ENCODE assay signal across 8 cellular contexts in genomic region chr10:122139627-122140151, GRCh38.
DNase-seq lines count a peak whose midpoint lies in the region; ATAC-seq and TF ChIP-seq lines count a peak whose summit lies in the region.

No MANE protein-coding gene starts in this region.

- no peak overlapping the region for H2BK120ac ChIP-seq in mesendoderm (ENCODE audit: low read depth, low read length)

- no peaks in the 10 kb centered on the region for H3K79me2 ChIP-seq in mesendoderm (ENCODE audit: control insufficient read depth, insufficient read depth, low read length)

- DNase-seq in NCI-H82 treated with DMSO at 0.1 percent for 48 hours (lab: John Stamatoyannopoulos, UW; ENCODE audit: unreplicated experiment) (peak; percentile 74), mesendoderm (peak; percentile 82), thyroid gland (no peak), DMS114 treated with DMSO at 0.1 percent for 48 hours (lab: John Stamatoyannopoulos, UW; ENCODE audit: unreplicated experiment) (no peak), NOMO-1 treated with DMSO at 0.1 percent for 48 hours (lab: John Stamatoyannopoulos, UW; ENCODE audit: unreplicated experiment) (no peak)

- no peak overlapping the region for H3K4ac ChIP-seq in mesendoderm (ENCODE audit: low read depth, low read length)

- no peak overlapping the region for H4K8ac ChIP-seq in mesendoderm (ENCODE audit: low read depth, low read length)

- H3K27me3 ChIP-seq in esophagus (ENCODE audit: control insufficient read depth in 1 of 2, insufficient read depth in 2 of 2, low read length in 2 of 2), result no peaks in the 10 kb centered on the region
- no peaks in the 10 kb centered on the region for H3K27me3 ChIP-seq in mesendoderm (ENCODE audit: insufficient read depth, low read length, poor library complexity)
- no peaks in the 10 kb centered on the region for H3K27me3 ChIP-seq in thyroid gland

- H3K27ac ChIP-seq in esophagus (ENCODE audit: low read depth in 2 of 2, low read length in 1 of 2), result peak overlapping the region; percentile 55 to 74
- no peak overlapping the region for H3K27ac ChIP-seq in mesendoderm (ENCODE audit: low read depth, low read length)
- peak overlapping the region; percentile 86 to 97 (median 97) for H3K27ac ChIP-seq in thyroid gland

- TF ChIP-seq POLR2A in thyroid gland (IDR thresholded peaks at IDR 0.05), result no peak

- no peak overlapping the region for H2BK15ac ChIP-seq in mesendoderm (replicated peaks; ENCODE audit: low read depth)

- TF ChIP-seq CTCF in thyroid gland (IDR thresholded peaks at IDR 0.05), result no peak

- H3K36me3 ChIP-seq in esophagus (ENCODE audit: control insufficient read depth in 2 of 2, insufficient read depth in 2 of 2, low read length in 1 of 2) (peaks cover 0 to 12% of the 10 kb centered on the region in 2 donors), mesendoderm (ENCODE audit: control insufficient read depth, insufficient read depth, low read length) (no peaks in the 10 kb centered on the region), thyroid gland (peaks cover 0 to 3% of the 10 kb centered on the region in 2 donors)

- peaks cover 19 to 28% of the 10 kb centered on the region in 2 donors for H3K4me1 ChIP-seq in esophagus (ENCODE audit: control insufficient read depth in 2 of 2, insufficient read depth in 2 of 2, low read length in 1 of 2)
- no peaks in the 10 kb centered on the region for H3K4me1 ChIP-seq in mesendoderm (ENCODE audit: control insufficient read depth, low read depth, low read length)
- H3K4me1 ChIP-seq in thyroid gland, result peaks cover 52 to 74% of the 10 kb centered on the region in 2 donors

- intact Hi-C loops in thyroid gland (cut with DNase I), result no loop called here

- 64 to 75% methylated on average over 10 of the region's 10 CpGs for WGBS in esophagus, 2 donors
- WGBS in mesendoderm (ENCODE audit: extremely low coverage, insufficient coverage, low lambda C conversion rate), result no CpG with 5 or more reads among the region's 10 CpGs
- 73 to 79% methylated on average over 7 to 10 of the region's 10 CpGs for WGBS in thyroid gland, 2 donors

- H2BK5ac ChIP-seq in mesendoderm (ENCODE audit: low read length), result no peak overlapping the region

- H3K4me3 ChIP-seq in esophagus (ENCODE audit: low read depth in 1 of 2, low read length in 2 of 2) (no peak overlapping the region), mesendoderm (ENCODE audit: low read length) (no peak overlapping the region), thyroid gland (replicated peaks in 1 of 3) (no peak overlapping the region)

- H3K79me1 ChIP-seq in mesendoderm (ENCODE audit: low read length), result peaks cover 7% of the 10 kb centered on the region

- no peaks in the 10 kb centered on the region for H3K9me3 ChIP-seq in esophagus (ENCODE audit: control insufficient read depth in 2 of 2, insufficient read depth in 1 of 2, low read depth in 1 of 2, low read length in 1 of 2)
- H3K9me3 ChIP-seq in thyroid gland, result no peaks in the 10 kb centered on the region

- ATAC-seq in GM18909 (IDR thresholded peaks at IDR 0.05; ENCODE audit: poor library complexity, unreplicated experiment) (no peak), HG03108 (IDR thresholded peaks at IDR 0.05; ENCODE audit: unreplicated experiment) (no peak)

- no peak overlapping the region for H3K9ac ChIP-seq in mesendoderm (ENCODE audit: low read length)

- no peak overlapping the region for H3K18ac ChIP-seq in mesendoderm (ENCODE audit: low read length)

- no peak overlapping the region for H3K23ac ChIP-seq in mesendoderm (ENCODE audit: low read length)

- H4K5ac ChIP-seq in mesendoderm (ENCODE audit: low read length), result no peak overlapping the region

- no peak overlapping the region for H3K4me2 ChIP-seq in mesendoderm (ENCODE audit: low read length)

- no peak overlapping the region for H3K56ac ChIP-seq in mesendoderm (ENCODE audit: low read length)

- no peak overlapping the region for H2AK5ac ChIP-seq in mesendoderm (ENCODE audit: low read length)

Comparison
In these comparisons a context has a peak if more than half of its experiments do, and no peak if none do; other contexts are left out.
1. DNase-seq: peak in NCI-H82 treated with DMSO at 0.1 percent for 48 hours (single experiment) and mesendoderm (single experiment); none in thyroid gland (0 of 2), DMS114 treated with DMSO at 0.1 percent for 48 hours (single experiment) and NOMO-1 treated with DMSO at 0.1 percent for 48 hours (single experiment).